Comparison of ENCODE assay signal across 15 cellular contexts in the genomic region with DNA sequence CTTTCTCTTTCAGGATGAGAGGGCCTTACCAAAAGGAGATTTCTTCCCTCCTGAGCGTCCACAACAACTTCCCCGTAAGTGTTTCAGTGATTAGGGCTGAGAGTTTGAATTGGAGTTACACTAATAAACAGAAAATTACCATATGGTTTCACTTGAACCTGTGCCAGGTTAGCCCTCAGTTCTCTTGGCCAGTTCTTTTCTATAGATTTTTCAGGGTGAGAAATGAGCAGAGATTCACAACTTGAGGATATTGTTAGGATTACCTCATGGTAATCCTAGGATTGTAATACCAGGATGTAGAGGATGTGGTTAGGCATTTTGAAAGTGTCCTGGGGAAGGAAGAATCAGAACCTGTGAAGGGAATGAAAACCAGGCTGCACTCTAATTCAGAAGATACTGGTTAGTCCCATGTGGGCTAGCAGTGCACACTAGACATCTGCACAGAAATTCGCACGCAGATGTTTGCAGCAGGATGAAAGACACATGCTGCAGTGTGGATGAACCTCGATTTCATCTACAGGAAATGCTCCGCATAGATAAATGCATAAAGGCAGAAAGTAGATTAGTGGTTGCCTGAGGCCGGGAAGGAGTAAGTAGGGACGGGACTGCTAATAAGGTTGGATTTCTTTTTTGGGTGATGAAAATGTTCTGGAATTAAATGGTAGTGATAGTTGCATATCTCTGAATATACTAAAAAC. TPM values are rescaled to one million over a fixed set of nuclear protein-coding genes. Genes with fewer than 3 reads are reported as not detected.
DNase-seq lines count a peak whose midpoint lies in the region; ATAC-seq and TF ChIP-seq lines count a peak whose summit lies in the region.
"Had no signal": no experiment of that assay in that cellular context is flagged by ENCODE, and none has a peak within 500 bp of the region (broad histone marks: within the 10 kb centered on the region; RNA-seq: fewer than 3 reads in every experiment).

No MANE protein-coding gene starts in this region.

- TF ChIP-seq CTCF in OCI-LY3 (IDR thresholded peaks at IDR 0.05; ENCODE audit: low read depth, low read length), result no peak
- no peak for TF ChIP-seq CTCF in Calu3 (IDR thresholded peaks at IDR 0.05; ENCODE audit: unreplicated experiment)

- H3K27ac ChIP-seq in OCI-LY3 (ENCODE audit: low read length), result peak overlapping the region; percentile 12
- H3K27ac ChIP-seq: tibial artery had no signal

- peaks cover 73% of the 10 kb centered on the region for H3K36me3 ChIP-seq in OCI-LY3 (replicated peaks; ENCODE audit: low read depth, low read length)

- H3K27me3 Mint-ChIP-seq in activated naive CD4-positive, alpha-beta T cell treated with anti-CD3 and anti-CD28 coated beads for 36 hours (ENCODE audit: low read depth), result no peaks in the 10 kb centered on the region
- H3K27me3 Mint-ChIP-seq in effector memory CD8-positive, alpha-beta T cell, result no peaks in the 10 kb centered on the region
- no peaks in the 10 kb centered on the region for H3K27me3 Mint-ChIP-seq in Calu3 (ENCODE audit: unreplicated experiment)

- no peaks in the 10 kb centered on the region for H3K9me3 Mint-ChIP-seq in activated naive CD4-positive, alpha-beta T cell treated with anti-CD3 and anti-CD28 coated beads for 36 hours
- H3K9me3 Mint-ChIP-seq in effector memory CD8-positive, alpha-beta T cell, result no peaks in the 10 kb centered on the region
- no peaks in the 10 kb centered on the region for H3K9me3 Mint-ChIP-seq in Calu3 (ENCODE audit: low read depth, unreplicated experiment)
- H3K9me3 Mint-ChIP-seq: activated naive CD4-positive, alpha-beta T cell treated with anti-CD3 and anti-CD28 coated beads, Interleukin-2, amount 50 U/mL, for 72 hours; immature natural killer cell had no signal

- H2AFZ ChIP-seq in OCI-LY3 (ENCODE audit: low read depth, low read length), result no peak overlapping the region

- no peak overlapping the region for H3K9ac ChIP-seq in OCI-LY3 (ENCODE audit: low read length)

- ATAC-seq in effector memory CD8-positive, alpha-beta T cell (replicated peaks), result no peak
- ATAC-seq: activated naive CD4-positive, alpha-beta T cell treated with anti-CD3 and anti-CD28 coated beads, Interleukin-2, amount 50 U/mL, for 72 hours had no signal

- no peaks in the 10 kb centered on the region for H3K27me3 ChIP-seq in OCI-LY3 (ENCODE audit: low read depth, low read length)
- H3K27me3 ChIP-seq: tibial artery had no signal

- no peak overlapping the region for H3K4me3 ChIP-seq in OCI-LY3 (ENCODE audit: low read length)
- no peak overlapping the region for H3K4me3 ChIP-seq in skeletal muscle cell (ENCODE audit: low read depth, low read length)
- H3K4me3 ChIP-seq: tibial artery had no signal

- H3K4me2 ChIP-seq in OCI-LY3 (ENCODE audit: low read length), result no peak overlapping the region

- peaks cover 63% of the 10 kb centered on the region for H4K20me1 ChIP-seq in OCI-LY3 (ENCODE audit: insufficient read depth, low read length)

- intact Hi-C loops in activated naive CD4-positive, alpha-beta T cell treated with anti-CD3 and anti-CD28 coated beads for 36 hours (cut with micrococcal nuclease), result no loop called here
- intact Hi-C loops in Calu3 (cut with micrococcal nuclease; ENCODE audit: unreplicated experiment), result no loop called here

- H3K36me3 Mint-ChIP-seq in activated naive CD4-positive, alpha-beta T cell treated with anti-CD3 and anti-CD28 coated beads for 36 hours (ENCODE audit: low read depth), result peaks cover 68% of the 10 kb centered on the region
- H3K36me3 Mint-ChIP-seq in effector memory CD8-positive, alpha-beta T cell (ENCODE audit: insufficient read depth), result peaks cover 97% of the 10 kb centered on the region
- H3K36me3 Mint-ChIP-seq in Calu3 (ENCODE audit: insufficient read depth, unreplicated experiment), result peaks cover 60% of the 10 kb centered on the region

- no peaks in the 10 kb centered on the region for H3K9me3 ChIP-seq in OCI-LY3 (ENCODE audit: insufficient read depth, low read length)
- H3K9me3 ChIP-seq: tibial artery had no signal

- H3K4me3 Mint-ChIP-seq in activated naive CD4-positive, alpha-beta T cell treated with anti-CD3 and anti-CD28 coated beads for 36 hours, result no peak overlapping the region
- no peak overlapping the region for H3K4me3 Mint-ChIP-seq in effector memory CD8-positive, alpha-beta T cell
- H3K4me3 Mint-ChIP-seq in Calu3 (ENCODE audit: low read depth, unreplicated experiment), result no peak overlapping the region
- H3K4me3 Mint-ChIP-seq: immature natural killer cell had no signal

- peak overlapping the region; percentile 2 for H3K27ac Mint-ChIP-seq in activated naive CD4-positive, alpha-beta T cell treated with anti-CD3 and anti-CD28 coated beads for 36 hours
- H3K27ac Mint-ChIP-seq in effector memory CD8-positive, alpha-beta T cell, result peak overlapping the region; percentile 19 to 24
- no peak overlapping the region for H3K27ac Mint-ChIP-seq in Calu3 (ENCODE audit: unreplicated experiment)

- peaks cover 92% of the 10 kb centered on the region for H3K79me2 ChIP-seq in OCI-LY3 (ENCODE audit: low read length)

- DNase-seq in activated naive CD4-positive, alpha-beta T cell treated with anti-CD3 and anti-CD28 coated beads for 36 hours, result no peak
- DNase-seq in activated naive CD4-positive, alpha-beta T cell (lab: John Stamatoyannopoulos, UW), result no peak
- DNase-seq in effector memory CD8-positive, alpha-beta T cell, result no peak
- peak; percentile 17 for DNase-seq in skeletal muscle cell (ENCODE audit: low read depth)
- no peak for DNase-seq in NCI-H1417 treated with DMSO at 0.1 percent for 48 hours (lab: John Stamatoyannopoulos, UW)
- no peak for DNase-seq in Calu3
- DNase-seq in DMS79 (lab: John Stamatoyannopoulos, UW), result no peak
- DNase-seq: DND-41, immature natural killer cell, NCI-H1092 treated with DMSO at 0.1 percent for 48 hours, OCI-M1, tibial artery had no signal

- peaks cover 13% of the 10 kb centered on the region for H3K4me1 Mint-ChIP-seq in activated naive CD4-positive, alpha-beta T cell treated with anti-CD3 and anti-CD28 coated beads for 36 hours (ENCODE audit: low read depth)
- peaks cover 13 to 22% of the 10 kb centered on the region in 2 donors for H3K4me1 Mint-ChIP-seq in effector memory CD8-positive, alpha-beta T cell (ENCODE audit: low read depth in 2 of 2)
- no peaks in the 10 kb centered on the region for H3K4me1 Mint-ChIP-seq in Calu3 (ENCODE audit: low read depth, unreplicated experiment)

- H3K4me1 ChIP-seq in OCI-LY3 (ENCODE audit: low read length), result peaks cover 50% of the 10 kb centered on the region
- H3K4me1 ChIP-seq: tibial artery had no signal

- no TSS peak for BruUV-seq in Calu3 (replicated peaks; lab: Mats Ljungman, UMichigan)

- CTCF ChIA-PET in activated naive CD4-positive, alpha-beta T cell treated with anti-CD3 and anti-CD28 coated beads for 36 hours (lab: Charles Lee), result no interaction called here
- CTCF ChIA-PET in Calu3 (lab: Charles Lee), result interaction anchor here (0.6 kb wide), 1 partner anchor 137 kb away, joined by 8 read pairs; no protein-coding TSS in a partner anchor

RNA-seq across cellular contexts. Expression of a gene that starts 24.1 kb away (rescaled TPM):
- 100 to 1,000 TPM; 151 to 169 TPM for total RNA-seq in activated naive CD4-positive, alpha-beta T cell treated with anti-CD3 and anti-CD28 coated beads for 36 hours
- 186 and 204 TPM in 2 replicates for total RNA-seq in Calu3 (2022)

RNA-seq across cellular contexts. Expression of a gene that starts 33.5 kb away (rescaled TPM):
- total RNA-seq in activated naive CD4-positive, alpha-beta T cell treated with anti-CD3 and anti-CD28 coated beads for 36 hours, result under 1 TPM; 0.40 to 0.45 TPM
- total RNA-seq in Calu3 (2022), result 0.47 TPM in 1 of 2 replicates, not detected in the other
- total RNA-seq: dermis microvascular lymphatic vessel endothelial cell had no signal

RNA-seq across cellular contexts. Expression of a gene that starts 45.1 kb away (rescaled TPM):
- 10 to 100 TPM; 19.8 to 24.1 TPM for total RNA-seq in activated naive CD4-positive, alpha-beta T cell treated with anti-CD3 and anti-CD28 coated beads for 36 hours
- 8.7 and 11.8 TPM in 2 replicates for total RNA-seq in Calu3 (2022)

RNA-seq across cellular contexts. Expression of a gene that starts 55.8 kb away (rescaled TPM):
- 10 to 100 TPM in 1 of 2 experiments, 1 to 10 TPM in 1; 9.2 to 10.3 TPM for total RNA-seq in activated naive CD4-positive, alpha-beta T cell treated with anti-CD3 and anti-CD28 coated beads for 36 hours
- 10.1 and 12.8 TPM in 2 replicates for total RNA-seq in Calu3 (2022)
